1 cellular context compared by ENCODE assay signal in genomic region chr9:73684601-73685000, GRCh38.
TF ChIP-seq lines count a peak whose summit lies in the region.

No MANE protein-coding gene starts in this region.

TF ChIP-seq in HepG2, 621 proteins besides CTCF, POLR2A, EP300 and RAD21 (continued from another document):
- TF ChIP-seq, protein P1, sequence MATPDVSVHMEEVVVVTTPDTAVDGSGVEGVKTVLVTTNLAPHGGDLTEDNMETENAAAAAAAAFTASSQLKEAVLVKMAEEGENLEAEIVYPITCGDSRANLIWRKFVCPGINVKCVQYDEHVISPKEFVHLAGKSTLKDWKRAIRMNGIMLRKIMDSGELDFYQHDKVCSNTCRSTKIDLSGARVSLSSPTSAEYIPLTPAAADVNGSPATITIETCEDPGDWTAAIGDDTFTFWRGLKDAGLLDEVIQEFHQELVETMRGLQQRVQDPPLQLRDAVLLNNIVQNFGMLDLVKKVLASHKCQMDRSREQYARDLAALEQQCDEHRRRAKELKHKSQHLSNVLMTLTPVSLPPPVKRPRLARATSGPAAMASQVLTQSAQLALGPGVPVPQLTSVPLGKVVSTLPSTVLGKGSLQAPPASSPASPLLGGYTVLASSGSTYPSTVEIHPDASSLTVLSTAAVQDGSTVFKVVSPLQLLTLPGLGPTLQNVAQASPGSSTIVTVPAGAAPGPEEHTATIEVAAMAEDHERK (CRISPR knock-in tag; IDR thresholded peaks at IDR 0.05; ENCODE audit: low read depth) = no peak
